ENCODE assay signal across 1 cellular context in genomic region chr19:3054972-3055740, GRCh38.
A peak's percentile ranks its signal among the peaks of the same experiment; 100 is the strongest.
TF ChIP-seq lines count a peak whose summit lies in the region.

No MANE protein-coding gene starts in this region.

TF ChIP-seq in A549, 52 proteins besides CTCF, POLR2A, EP300 and RAD21 (continued from another document):
- no peak for TF ChIP-seq REST (IDR thresholded peaks at IDR 0.05)
- no peak for TF ChIP-seq PHF8 (IDR thresholded peaks at IDR 0.05; ENCODE audit: borderline replicate concordance, low read depth)
- no peak for TF ChIP-seq SREBF2 (IDR thresholded peaks at IDR 0.05)
- no peak for TF ChIP-seq SMC3 (IDR thresholded peaks at IDR 0.05)
- no peak for TF ChIP-seq ZSCAN20 (CRISPR knock-in tag; IDR thresholded peaks at IDR 0.05)
- TF ChIP-seq GATA3 (IDR thresholded peaks at IDR 0.05; ENCODE audit: borderline replicate concordance) = peak; percentile 54; the same call in 1 of the 2 replicates
- no peak for TF ChIP-seq HOXB5 (CRISPR knock-in tag; IDR thresholded peaks at IDR 0.05)
- TF ChIP-seq FOSL2 (IDR thresholded peaks at IDR 0.05) = peak; percentile 52; the same call in 1 of the 2 replicates
- peak; percentile 82 for TF ChIP-seq FOSL2 (CRISPR knock-in tag; IDR thresholded peaks at IDR 0.05)
- TF ChIP-seq MAX (IDR thresholded peaks at IDR 0.05) = 0 out of 2 replicates have a peak, but pooled peaks have one; percentile 10
- TF ChIP-seq ZFP36 (IDR thresholded peaks at IDR 0.05; ENCODE audit: borderline replicate concordance, partially characterized antibody) = peak; percentile 39
TF ChIP-seq in A549: peak in this region for 5.
